Comparison of ENCODE assay signal across 21 cellular contexts in the genomic region with DNA sequence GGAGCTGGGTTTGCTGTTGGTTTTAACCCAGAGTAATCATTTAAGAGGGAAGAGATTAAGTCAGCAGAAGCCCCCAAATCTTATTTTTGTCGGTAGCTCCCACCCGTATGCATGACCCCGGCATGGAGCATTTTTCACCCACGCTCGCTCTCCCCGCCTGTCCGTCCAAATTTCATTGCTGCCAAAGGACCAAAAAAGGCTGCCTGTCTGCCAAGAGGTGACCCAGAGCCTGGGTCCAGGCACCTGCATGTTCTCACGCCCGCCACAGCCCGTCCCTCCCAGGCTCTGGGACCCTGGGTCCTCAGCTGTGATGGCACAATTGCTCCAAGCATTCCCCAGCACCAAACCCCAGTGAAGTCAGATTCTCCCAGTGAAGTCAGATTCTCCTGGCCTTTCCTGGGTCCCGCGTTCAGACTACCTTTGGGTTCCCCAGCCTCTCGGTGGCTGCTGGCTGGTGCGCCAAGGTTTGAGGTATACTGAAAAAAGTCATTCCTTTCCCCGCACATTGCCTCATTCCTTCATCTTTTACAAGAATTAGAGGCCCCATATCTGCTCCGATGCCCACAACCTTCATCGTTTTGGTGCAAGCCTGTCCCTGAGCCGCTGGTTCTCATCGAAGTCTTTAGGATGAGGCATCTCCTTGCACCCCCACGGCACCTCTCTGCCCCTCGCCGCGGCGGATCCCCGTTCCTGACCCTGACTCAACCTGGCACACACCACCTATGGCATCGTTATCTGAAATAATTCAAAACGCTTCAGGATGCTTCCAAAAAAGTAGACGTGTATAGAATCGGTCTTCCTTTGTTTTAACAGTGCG. TPM values are rescaled to one million over a fixed set of nuclear protein-coding genes. Genes with fewer than 3 reads are reported as not detected.
DNase-seq lines count a peak whose midpoint lies in the region; ATAC-seq lines count a peak whose summit lies in the region.
"Had no signal": no experiment of that assay in that cellular context is flagged by ENCODE, and none has a peak within 500 bp of the region (broad histone marks: within the 10 kb centered on the region; RNA-seq: fewer than 3 reads in every experiment).

No MANE protein-coding gene starts in this region.

- no peaks in the 10 kb centered on the region for H3K27me3 ChIP-seq in layer of hippocampus (ENCODE audit: control insufficient read depth, insufficient read depth, low read length)
- H3K27me3 ChIP-seq: Peyer's patch had no signal

- DNase-seq in G401 (ENCODE audit: low spot score) (peak; percentile 72), cerebellar cortex (ENCODE audit: low spot score) (peak; percentile 65), substantia nigra (lab: John Stamatoyannopoulos, UW) (no peak), D341Med (ENCODE audit: low spot score) (no peak), HuH-7.5 (ENCODE audit: low spot score) (no peak)
- no peak for DNase-seq in stimulated activated naive CD4-positive, alpha-beta T cell treated with Interleukin-2 at 50 U/mL for 16 hours (lab: John Stamatoyannopoulos, UW)
- DNase-seq: DMS 273 treated with DMSO at 0.1 percent for 48 hours, GF-D8, GOT3, IMR-90, Karpas-422, MG63, NCI-H1092 treated with DMSO at 0.1 percent for 48 hours, NCI-H2107, NCI-H226, NCI-H524 treated with DMSO at 0.1 percent for 48 hours, Peyer's patch, SHP77 had no signal

- no peak for ATAC-seq in HG03571 (IDR thresholded peaks at IDR 0.05; ENCODE audit: unreplicated experiment)
- ATAC-seq: SK-N-SH treated with all-trans-retinoic acid at 6 μM for 48 hours had no signal

- H3K27ac ChIP-seq in layer of hippocampus (ENCODE audit: low read depth, low read length) (peak overlapping the region; percentile 64), substantia nigra (ENCODE audit: low read depth, low read length, poor library complexity, severe bottlenecking) (peak overlapping the region; percentile 93)
- H3K27ac ChIP-seq: Peyer's patch had no signal

- in situ Hi-C loops in G401 (cut with HindIII; ENCODE audit: low sequenced_read_pairs), result no loop called here

RNA-seq across cellular contexts. Expression of gene F7, which starts 59.3 kb away (rescaled TPM):
- not detected in 2 replicates for total RNA-seq in G401 (2014; rRNA removed; shearing (Covaris generic))

Comparison
In these comparisons a context has a peak if more than half of its experiments do, and no peak if none do; other contexts are left out.
1. DNase-seq: peak in G401 (single experiment) and cerebellar cortex (single experiment); none in substantia nigra (0 of 49), D341Med (single experiment), HuH-7.5 (single experiment) and stimulated activated naive CD4-positive, alpha-beta T cell treated with Interleukin-2 at 50 U/mL for 16 hours (single experiment).